Comparison of ENCODE assay signal across 27 cellular contexts in the genomic region with DNA sequence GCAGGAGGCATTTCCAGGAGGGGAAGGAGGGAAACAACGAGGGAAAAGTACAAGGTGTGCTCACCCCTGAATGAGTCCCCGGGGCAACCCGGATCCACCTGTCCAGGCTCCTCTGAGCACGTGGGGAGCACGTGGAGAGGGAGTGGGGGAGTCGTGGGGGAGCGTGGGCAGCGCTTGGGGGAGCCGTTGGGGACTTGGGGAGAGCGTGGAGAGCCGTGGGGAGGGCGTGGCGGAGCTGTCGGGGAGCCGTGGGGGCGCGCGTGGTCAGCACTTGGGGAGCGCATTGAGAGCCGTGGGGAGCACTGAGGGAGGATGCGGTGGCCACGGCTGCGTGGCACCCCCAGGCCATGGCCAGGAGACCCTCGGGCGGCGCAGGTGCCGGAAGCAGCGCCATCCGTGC.
"Had no signal": no experiment of that assay in that cellular context is flagged by ENCODE, and none has a peak within 500 bp of the region (broad histone marks: within the 10 kb centered on the region; RNA-seq: fewer than 3 reads in every experiment).

No MANE protein-coding gene starts in this region.

- H3K9ac ChIP-seq: parathyroid adenoma had no signal

- DNase-seq: cortex of kidney; erythroblast; esophagus squamous epithelium; foreskin melanocyte; glutamatergic neuron; heart right ventricle; hippocampal formation; islet precursor cell; left ventricle myocardium superior; lower lobe of right lung; mucosa of descending colon; naive B cell; nephron progenitor cell; right lobe of liver; small intestine; stimulated activated CD4-positive, alpha-beta T cell treated with anti-CD3 and anti-CD28 coated beads, Interleukin-15, amount 100 ng/mL, for 24 hours; stimulated activated CD4-positive, alpha-beta T cell treated with anti-CD3 and anti-CD28 coated beads, Interleukin-2, amount 100 ng/mL, for 48 hours; stimulated activated naive CD4-positive, alpha-beta T cell; testis; tibial artery had no signal

- H3K9me3 ChIP-seq: esophagus squamous epithelium, heart right ventricle, lower lobe of right lung, mucosa of descending colon, neutrophil, right lobe of liver, testis, tibial artery had no signal

- H3K4me1 ChIP-seq: esophagus squamous epithelium, lower lobe of right lung, parathyroid adenoma, right lobe of liver had no signal

- H3K4me3 Mint-ChIP-seq: memory B cell, mesothelial cell of epicardium, naive B cell, nephron progenitor cell, type B pancreatic cell had no signal

- H3K36me3 ChIP-seq: esophagus squamous epithelium, heart right ventricle, lower lobe of right lung, neutrophil, right lobe of liver, tibial artery had no signal

- H3K27ac Mint-ChIP-seq: memory B cell, mesothelial cell of epicardium, naive B cell, progenitor cell of endocrine pancreas, type B pancreatic cell had no signal

- FAIRE-seq: endometrium, small intestine had no signal

- ATAC-seq: heart right ventricle, left ventricle myocardium superior, mucosa of descending colon had no signal

- H2AFZ ChIP-seq: parathyroid adenoma had no signal

- H3K36me3 Mint-ChIP-seq: memory B cell, mesothelial cell of epicardium, naive B cell, type B pancreatic cell had no signal

- H3K4me1 Mint-ChIP-seq: memory B cell had no signal

- H3K79me2 ChIP-seq: parathyroid adenoma had no signal

- H3K27ac ChIP-seq: esophagus squamous epithelium, heart right ventricle, lower lobe of right lung, neutrophil, parathyroid adenoma, right lobe of liver, testis, tibial artery had no signal

- H3K4me3 ChIP-seq: esophagus squamous epithelium, heart right ventricle, lower lobe of right lung, mucosa of descending colon, right lobe of liver, tibial artery had no signal

- H3K27me3 ChIP-seq: neutrophil, right lobe of liver, testis, tibial artery had no signal
